In genomic region chr11:36469881-36470802, GRCh38 we compare ENCODE assay signal across 15 cellular contexts. TPM values are rescaled to one million over a fixed set of nuclear protein-coding genes. Genes with fewer than 3 reads are reported as not detected.
DNase-seq lines count a peak whose midpoint lies in the region; ATAC-seq and TF ChIP-seq lines count a peak whose summit lies in the region.
"Had no signal": no experiment of that assay in that cellular context is flagged by ENCODE, and none has a peak within 500 bp of the region (broad histone marks: within the 10 kb centered on the region; RNA-seq: fewer than 3 reads in every experiment).

No MANE protein-coding gene starts in this region.

- CTCF ChIA-PET in CD8-positive, alpha-beta memory T cell (lab: Charles Lee) = no interaction called here

- no peak overlapping the region for H3K4me3 Mint-ChIP-seq in CD8-positive, alpha-beta memory T cell
- no peak overlapping the region for H3K4me3 Mint-ChIP-seq in neural progenitor cell
- H3K4me3 Mint-ChIP-seq: brain; naive thymus-derived CD8-positive, alpha-beta T cell had no signal

- H3K4me1 Mint-ChIP-seq in CD8-positive, alpha-beta memory T cell = peaks cover 18 to 28% (median 21%) of the 10 kb centered on the region in 3 donors
- H3K4me1 Mint-ChIP-seq in neural progenitor cell = peaks cover 12% of the 10 kb centered on the region

- no peaks in the 10 kb centered on the region for H3K27me3 Mint-ChIP-seq in CD8-positive, alpha-beta memory T cell
- H3K27me3 Mint-ChIP-seq in neural progenitor cell (ENCODE audit: insufficient read depth, low read depth) = peaks cover 4% of the 10 kb centered on the region

- H3F3A ChIP-seq in neural progenitor cell (ENCODE audit: low read depth) = peaks cover 5% of the 10 kb centered on the region

- H3K4me2 ChIP-seq in neural progenitor cell = no peak overlapping the region

- no peaks in the 10 kb centered on the region for H3K79me2 ChIP-seq in neural progenitor cell (ENCODE audit: low read depth)

- H3K4me1 ChIP-seq in CD8-positive, alpha-beta memory T cell (ENCODE audit: insufficient read depth, low read length) = no peaks in the 10 kb centered on the region
- H3K4me1 ChIP-seq in neural progenitor cell = peaks cover 16% of the 10 kb centered on the region
- H3K4me1 ChIP-seq: uterus had no signal

- ATAC-seq in HG03565 (IDR thresholded peaks at IDR 0.05; ENCODE audit: unreplicated experiment) (no peak), HG03045 (IDR thresholded peaks at IDR 0.05; ENCODE audit: unreplicated experiment) (no peak)
- ATAC-seq: naive thymus-derived CD8-positive, alpha-beta T cell; Right ventricle myocardium inferior had no signal

- no peak for DNase-seq in CD8-positive, alpha-beta memory T cell
- DNase-seq in M059J (ENCODE audit: low read depth) (peak; percentile 95), choroid plexus epithelial cell (ENCODE audit: low read depth) (peak; percentile 81), neural progenitor cell (ENCODE audit: low spot score) (no peak), NCI-H2107 treated with DMSO at 0.1 percent for 48 hours (lab: John Stamatoyannopoulos, UW; ENCODE audit: unreplicated experiment) (no peak), NCI-H1417 treated with DMSO at 0.1 percent for 48 hours (lab: John Stamatoyannopoulos, UW) (no peak)
- DNase-seq: naive thymus-derived CD8-positive, alpha-beta T cell; NCI-H510A treated with DMSO at 0.1 percent for 48 hours; stimulated activated CD8-positive, alpha-beta memory T cell treated with anti-CD3 and anti-CD28 coated beads, Interleukin-4, amount 100 ng/mL, for 48 hours; uterus had no signal

- H3K4me3 ChIP-seq in CD8-positive, alpha-beta memory T cell (ENCODE audit: low read length) = no peak overlapping the region
- H3K4me3 ChIP-seq in choroid plexus epithelial cell (ENCODE audit: low read depth, low read length) (no peak overlapping the region), neural progenitor cell (no peak overlapping the region)
- H3K4me3 ChIP-seq: uterus had no signal

- TF ChIP-seq CTCF in choroid plexus epithelial cell (conservative IDR thresholded peaks at IDR 0.05; ENCODE audit: low read depth, low read length) (no peak), neural progenitor cell (IDR thresholded peaks at IDR 0.05) (no peak)

- H3K36me3 ChIP-seq in CD8-positive, alpha-beta memory T cell (ENCODE audit: insufficient read depth, low read length) = no peaks in the 10 kb centered on the region
- H3K36me3 ChIP-seq in neural progenitor cell = no peaks in the 10 kb centered on the region
- H3K36me3 ChIP-seq: uterus had no signal

- H3K36me3 Mint-ChIP-seq in CD8-positive, alpha-beta memory T cell = peaks cover 0 to 27% (median 8%) of the 10 kb centered on the region in 3 donors
- peaks cover 17% of the 10 kb centered on the region for H3K36me3 Mint-ChIP-seq in neural progenitor cell

- no peak overlapping the region for H3K9ac ChIP-seq in neural progenitor cell

- no peaks in the 10 kb centered on the region for H3K27me3 ChIP-seq in CD8-positive, alpha-beta memory T cell (ENCODE audit: insufficient read depth, low read length, poor library complexity, severe bottlenecking)
- H3K27me3 ChIP-seq in neural progenitor cell = no peaks in the 10 kb centered on the region
- H3K27me3 ChIP-seq: uterus had no signal

- H3K9me3 Mint-ChIP-seq in CD8-positive, alpha-beta memory T cell = no peaks in the 10 kb centered on the region
- H3K9me3 Mint-ChIP-seq in neural progenitor cell = no peaks in the 10 kb centered on the region
- H3K9me3 Mint-ChIP-seq: naive thymus-derived CD8-positive, alpha-beta T cell had no signal

- H3K27ac ChIP-seq in CD8-positive, alpha-beta memory T cell (ENCODE audit: low read depth, low read length) = no peak overlapping the region
- no peak overlapping the region for H3K27ac ChIP-seq in neural progenitor cell
- H3K27ac ChIP-seq: epithelial cell of prostate, uterus had no signal

- no peaks in the 10 kb centered on the region for H4K20me1 ChIP-seq in neural progenitor cell (ENCODE audit: low read depth)

- H2AFZ ChIP-seq in neural progenitor cell (replicated peaks) = no peak overlapping the region

- H3K9me3 ChIP-seq in CD8-positive, alpha-beta memory T cell (ENCODE audit: low read length) = no peaks in the 10 kb centered on the region
- H3K9me3 ChIP-seq in neural progenitor cell (ENCODE audit: low read depth) = no peaks in the 10 kb centered on the region
- H3K9me3 ChIP-seq: uterus had no signal

- peak overlapping the region in 5 of 8 donors; percentile 3 to 79 (median 50) for H3K27ac Mint-ChIP-seq in CD8-positive, alpha-beta memory T cell
- H3K27ac Mint-ChIP-seq in neural progenitor cell = peak overlapping the region; percentile 62

- POLR2A ChIA-PET in CD8-positive, alpha-beta memory T cell (lab: Charles Lee) = no interaction called here

RNA-seq across cellular contexts. Expression of gene TRAF6, which starts 39.9 kb away (rescaled TPM):
- total RNA-seq in CD8-positive, alpha-beta memory T cell = 10 to 100 TPM; 14.4 to 16.6 TPM
- polyA plus RNA-seq in CD8-positive, alpha-beta memory T cell = 12.7 TPM
- 3.2 and 8.4 TPM in 2 replicates for total RNA-seq in M059J (2014; rRNA removed; shearing (Covaris generic))
- total RNA-seq in neural progenitor cell (ENCODE audit: low replicate concordance) = 11.0 and 11.5 TPM in 2 replicates

Comparison
In these comparisons a context has a peak if more than half of its experiments do, and no peak if none do; other contexts are left out.
1. DNase-seq: peak in M059J (single experiment) and choroid plexus epithelial cell (single experiment); none in CD8-positive, alpha-beta memory T cell (0 of 5), neural progenitor cell (single experiment), NCI-H2107 treated with DMSO at 0.1 percent for 48 hours (single experiment) and NCI-H1417 treated with DMSO at 0.1 percent for 48 hours (single experiment).